In the genomic region with DNA sequence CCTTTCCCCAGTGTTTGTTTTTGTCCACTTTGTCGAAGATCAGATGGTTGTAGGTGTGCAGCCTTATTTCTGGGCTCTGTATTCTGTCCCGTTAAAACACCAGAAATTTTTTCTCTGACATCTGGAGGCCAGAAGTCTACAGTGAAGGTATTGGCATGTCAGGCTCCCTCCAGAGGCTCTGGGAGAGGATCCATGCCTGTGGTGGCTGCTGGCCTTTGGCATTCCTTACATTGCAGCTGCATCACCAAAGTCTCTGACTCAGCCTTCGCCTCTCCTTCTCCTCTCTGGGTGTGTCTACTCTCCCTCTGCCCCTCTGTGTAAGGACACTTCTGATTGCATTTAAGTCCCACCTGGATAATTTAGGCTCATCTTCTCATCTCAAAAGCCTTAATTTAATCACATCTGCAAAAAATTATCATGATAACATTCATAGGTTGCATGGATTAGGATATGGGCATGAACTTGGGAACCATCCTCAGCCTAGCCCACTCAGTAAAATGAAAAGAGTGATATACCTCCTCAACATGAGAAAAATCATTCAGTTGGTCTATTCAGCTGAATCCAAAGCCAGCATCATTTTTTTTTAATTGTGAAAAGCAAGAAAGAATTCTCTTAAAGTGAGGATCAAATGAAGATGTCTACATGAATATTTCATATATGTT, we compare ENCODE assay signal across 1 cellular context.
TF ChIP-seq lines count a peak whose summit lies in the region.

No MANE protein-coding gene starts in this region.

TF ChIP-seq in HepG2, 621 proteins besides CTCF, POLR2A, EP300 and RAD21 (continued from another document):
- TF ChIP-seq, protein P1, sequence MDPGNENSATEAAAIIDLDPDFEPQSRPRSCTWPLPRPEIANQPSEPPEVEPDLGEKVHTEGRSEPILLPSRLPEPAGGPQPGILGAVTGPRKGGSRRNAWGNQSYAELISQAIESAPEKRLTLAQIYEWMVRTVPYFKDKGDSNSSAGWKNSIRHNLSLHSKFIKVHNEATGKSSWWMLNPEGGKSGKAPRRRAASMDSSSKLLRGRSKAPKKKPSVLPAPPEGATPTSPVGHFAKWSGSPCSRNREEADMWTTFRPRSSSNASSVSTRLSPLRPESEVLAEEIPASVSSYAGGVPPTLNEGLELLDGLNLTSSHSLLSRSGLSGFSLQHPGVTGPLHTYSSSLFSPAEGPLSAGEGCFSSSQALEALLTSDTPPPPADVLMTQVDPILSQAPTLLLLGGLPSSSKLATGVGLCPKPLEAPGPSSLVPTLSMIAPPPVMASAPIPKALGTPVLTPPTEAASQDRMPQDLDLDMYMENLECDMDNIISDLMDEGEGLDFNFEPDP (CRISPR knock-in tag; conservative IDR thresholded peaks at IDR 0.05): no peak
- TF ChIP-seq SATB2 (CRISPR knock-in tag; IDR thresholded peaks at IDR 0.05): no peak
- TF ChIP-seq, protein P2, sequence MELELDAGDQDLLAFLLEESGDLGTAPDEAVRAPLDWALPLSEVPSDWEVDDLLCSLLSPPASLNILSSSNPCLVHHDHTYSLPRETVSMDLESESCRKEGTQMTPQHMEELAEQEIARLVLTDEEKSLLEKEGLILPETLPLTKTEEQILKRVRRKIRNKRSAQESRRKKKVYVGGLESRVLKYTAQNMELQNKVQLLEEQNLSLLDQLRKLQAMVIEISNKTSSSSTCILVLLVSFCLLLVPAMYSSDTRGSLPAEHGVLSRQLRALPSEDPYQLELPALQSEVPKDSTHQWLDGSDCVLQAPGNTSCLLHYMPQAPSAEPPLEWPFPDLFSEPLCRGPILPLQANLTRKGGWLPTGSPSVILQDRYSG (CRISPR knock-in tag; IDR thresholded peaks at IDR 0.05): no peak
- TF ChIP-seq ZNF451 (CRISPR knock-in tag; IDR thresholded peaks at IDR 0.05): no peak
- no peak for TF ChIP-seq BRD4 (CRISPR knock-in tag; IDR thresholded peaks at IDR 0.05)
- TF ChIP-seq NFE2 (CRISPR knock-in tag; IDR thresholded peaks at IDR 0.05): no peak
- no peak for TF ChIP-seq ZBTB7B (CRISPR knock-in tag; IDR thresholded peaks at IDR 0.05)
- no peak for TF ChIP-seq ZNF816 (CRISPR knock-in tag; IDR thresholded peaks at IDR 0.05; ENCODE audit: borderline replicate concordance)
- TF ChIP-seq ZSCAN22 (CRISPR knock-in tag; IDR thresholded peaks at IDR 0.05): no peak
- TF ChIP-seq HES4 (CRISPR knock-in tag; IDR thresholded peaks at IDR 0.05; ENCODE audit: borderline replicate concordance): no peak
- TF ChIP-seq KLF16 (CRISPR knock-in tag; IDR thresholded peaks at IDR 0.05): no peak
- no peak for TF ChIP-seq KAT7 (CRISPR knock-in tag; IDR thresholded peaks at IDR 0.05; ENCODE audit: borderline replicate concordance)
- TF ChIP-seq BRCA1 (CRISPR knock-in tag; IDR thresholded peaks at IDR 0.05): no peak
- TF ChIP-seq KAT2B (IDR thresholded peaks at IDR 0.05; ENCODE audit: borderline replicate concordance, low read depth, low read length): no peak
TF ChIP-seq in HepG2: peak in this region for 0.
